19 cellular contexts compared by ENCODE assay signal in genomic region chr18:24601624-24602023, GRCh38.
"Had no signal": no experiment of that assay in that cellular context is flagged by ENCODE, and none has a peak within 500 bp of the region (broad histone marks: within the 10 kb centered on the region; RNA-seq: fewer than 3 reads in every experiment).

No MANE protein-coding gene starts in this region.

- H3K27me3 ChIP-seq: body of pancreas, sigmoid colon, suprapubic skin, upper lobe of left lung had no signal

- DNase-seq: activated CD4-positive, alpha-beta T cell treated with anti-CD3 and anti-CD28 coated beads, Interleukin-2, amount 50 U/mL, for 48 hours; activated CD8-positive, alpha-beta memory T cell treated with anti-CD3 and anti-CD28 coated beads, Interleukin-2, amount 10 ng/mL, durations not matched to agents 7 days and 5 days; activated effector memory CD4-positive, alpha-beta T cell treated with Interleukin-2 at 50 U/mL for 16 hours; activated T-cell treated with anti-CD3 and anti-CD28 coated beads, Interleukin-2, amount 50 U/mL, for 24 hours; body of pancreas; endodermal cell; foreskin melanocyte; heart left ventricle; occipital lobe; sigmoid colon; stimulated activated CD4-positive, alpha-beta T cell treated with anti-CD3 and anti-CD28 coated beads, Interleukin-12 subunit alpha, Interleukin-12 subunit beta, amount 100 ng/mL, for 4 hours; stimulated activated CD4-positive, alpha-beta T cell treated with anti-CD3 and anti-CD28 coated beads, Interleukin-2, amount 100 ng/mL, for 48 hours; stimulated activated naive CD8-positive, alpha-beta T cell treated with anti-CD3 and anti-CD28 coated beads, Interleukin-15, Interleukin-2, amounts not matched to agents 100 U/mL and 50 U/mL, for 24 hours; upper lobe of left lung had no signal

- H3K36me3 Mint-ChIP-seq: activated CD8-positive, alpha-beta memory T cell treated with anti-CD3 and anti-CD28 coated beads, Interleukin-2, amount 10 ng/mL, durations not matched to agents 7 days and 5 days; activated naive CD4-positive, alpha-beta T cell treated with anti-CD3 and anti-CD28 coated beads, Interleukin-2, amount 50 U/mL, for 24 hours; memory B cell had no signal

- H3K4me3 Mint-ChIP-seq: activated CD8-positive, alpha-beta memory T cell treated with anti-CD3 and anti-CD28 coated beads, Interleukin-2, amount 10 ng/mL, durations not matched to agents 7 days and 5 days; activated naive CD4-positive, alpha-beta T cell treated with anti-CD3 and anti-CD28 coated beads, Interleukin-2, amount 50 U/mL, for 24 hours; activated T-cell treated with anti-CD3 and anti-CD28 coated beads, Interleukin-2, amount 50 U/mL, for 24 hours; endodermal cell; memory B cell; nephron had no signal

- H3K27ac Mint-ChIP-seq: activated CD8-positive, alpha-beta memory T cell treated with anti-CD3 and anti-CD28 coated beads, Interleukin-2, amount 10 ng/mL, durations not matched to agents 7 days and 5 days; activated naive CD4-positive, alpha-beta T cell treated with anti-CD3 and anti-CD28 coated beads, Interleukin-2, amount 50 U/mL, for 24 hours; activated T-cell treated with anti-CD3 and anti-CD28 coated beads, Interleukin-2, amount 50 U/mL, for 24 hours; endodermal cell; memory B cell; nephron; progenitor cell of endocrine pancreas had no signal

- H3K4me3 ChIP-seq: body of pancreas, heart left ventricle, sigmoid colon, suprapubic skin, upper lobe of left lung had no signal

- H3K36me3 ChIP-seq: heart left ventricle, sigmoid colon, suprapubic skin, upper lobe of left lung had no signal

- H3K4me1 ChIP-seq: body of pancreas, heart left ventricle, sigmoid colon, suprapubic skin, upper lobe of left lung had no signal

- H3K9me3 Mint-ChIP-seq: activated naive CD4-positive, alpha-beta T cell treated with anti-CD3 and anti-CD28 coated beads, Interleukin-2, amount 50 U/mL, for 24 hours; activated T-cell treated with anti-CD3 and anti-CD28 coated beads, Interleukin-2, amount 50 U/mL, for 24 hours; endodermal cell; memory B cell; nephron had no signal

- H3K9me3 ChIP-seq: body of pancreas, heart left ventricle, sigmoid colon, suprapubic skin, upper lobe of left lung had no signal

- H3K4me1 Mint-ChIP-seq: activated CD8-positive, alpha-beta memory T cell treated with anti-CD3 and anti-CD28 coated beads, Interleukin-2, amount 10 ng/mL, durations not matched to agents 7 days and 5 days; activated naive CD4-positive, alpha-beta T cell treated with anti-CD3 and anti-CD28 coated beads, Interleukin-2, amount 50 U/mL, for 24 hours; memory B cell had no signal

- H3K27ac ChIP-seq: body of pancreas, heart left ventricle, sigmoid colon, suprapubic skin, upper lobe of left lung had no signal
